Comparison of ENCODE assay signal across 1 cellular context in genomic region chr3:194098872-194099183, GRCh38.
A peak's percentile ranks its signal among the peaks of the same experiment; 100 is the strongest.
TF ChIP-seq lines count a peak whose summit lies in the region.

No MANE protein-coding gene starts in this region.

TF ChIP-seq in K562, 482 proteins besides CTCF, POLR2A, EP300 and RAD21 (continued from another document):
- no peak for TF ChIP-seq MNT (conservative IDR thresholded peaks at IDR 0.05)
- TF ChIP-seq SIN3A (IDR thresholded peaks at IDR 0.05; ENCODE audit: borderline replicate concordance in 2 of 2, control insufficient read depth in 1 of 2, low read depth in 2 of 2, low read length in 2 of 2), result no peak
- no peak for TF ChIP-seq SREBF1 (IDR thresholded peaks at IDR 0.05; ENCODE audit: borderline replicate concordance, low read depth, low read length)
- TF ChIP-seq ZNF592 (IDR thresholded peaks at IDR 0.05), result 0 out of 2 replicates have a peak, but pooled peaks have one; percentile 24
- 0 out of 2 replicates have a peak, but pooled peaks have one; percentile 16 for TF ChIP-seq ZNF766 (CRISPR knock-in tag; conservative IDR thresholded peaks at IDR 0.05)
- TF ChIP-seq, protein P1, sequence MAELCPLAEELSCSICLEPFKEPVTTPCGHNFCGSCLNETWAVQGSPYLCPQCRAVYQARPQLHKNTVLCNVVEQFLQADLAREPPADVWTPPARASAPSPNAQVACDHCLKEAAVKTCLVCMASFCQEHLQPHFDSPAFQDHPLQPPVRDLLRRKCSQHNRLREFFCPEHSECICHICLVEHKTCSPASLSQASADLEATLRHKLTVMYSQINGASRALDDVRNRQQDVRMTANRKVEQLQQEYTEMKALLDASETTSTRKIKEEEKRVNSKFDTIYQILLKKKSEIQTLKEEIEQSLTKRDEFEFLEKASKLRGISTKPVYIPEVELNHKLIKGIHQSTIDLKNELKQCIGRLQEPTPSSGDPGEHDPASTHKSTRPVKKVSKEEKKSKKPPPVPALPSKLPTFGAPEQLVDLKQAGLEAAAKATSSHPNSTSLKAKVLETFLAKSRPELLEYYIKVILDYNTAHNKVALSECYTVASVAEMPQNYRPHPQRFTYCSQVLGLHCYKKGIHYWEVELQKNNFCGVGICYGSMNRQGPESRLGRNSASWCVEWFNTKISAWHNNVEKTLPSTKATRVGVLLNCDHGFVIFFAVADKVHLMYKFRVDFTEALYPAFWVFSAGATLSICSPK (IDR thresholded peaks at IDR 0.05; ENCODE audit: borderline replicate concordance), result no peak
- peak; percentile 52 for TF ChIP-seq RBM25 (IDR thresholded peaks at IDR 0.05; ENCODE audit: low read depth, low read length, severe bottlenecking)
- no peak for TF ChIP-seq ZNF184 (CRISPR knock-in tag; IDR thresholded peaks at IDR 0.05)
- TF ChIP-seq DIDO1 (tag; IDR thresholded peaks at IDR 0.05; ENCODE audit: low read depth), result no peak
- TF ChIP-seq VEZF1 (CRISPR knock-in tag; IDR thresholded peaks at IDR 0.05), result peak; percentile 15; the same call in 1 of the 2 replicates
- TF ChIP-seq GABPA (tag; conservative IDR thresholded peaks at IDR 0.05; ENCODE audit: low read depth), result 0 out of 2 replicates have a peak, but pooled peaks have one; percentile 17
- no peak for TF ChIP-seq ILF3 (IDR thresholded peaks at IDR 0.05; ENCODE audit: borderline replicate concordance)
- TF ChIP-seq ZNF274 (IDR thresholded peaks at IDR 0.05; ENCODE audit: borderline replicate concordance, low read depth, low read length), result no peak
- TF ChIP-seq ZFPM2 (CRISPR knock-in tag; IDR thresholded peaks at IDR 0.05), result no peak
- TF ChIP-seq PATZ1 (CRISPR knock-in tag; IDR thresholded peaks at IDR 0.05; ENCODE audit: borderline replicate concordance), result no peak
- no peak for TF ChIP-seq ZBTB12 (CRISPR knock-in tag; IDR thresholded peaks at IDR 0.05)
- peak; percentile 85 for TF ChIP-seq ZNF436 (CRISPR knock-in tag; IDR thresholded peaks at IDR 0.05)
